ENCODE assay signal across 16 cellular contexts in genomic region chr5:172700686-172701324, GRCh38. TPM values are rescaled to one million over a fixed set of nuclear protein-coding genes. Genes with fewer than 3 reads are reported as not detected.
DNase-seq lines count a peak whose midpoint lies in the region; TF ChIP-seq lines count a peak whose summit lies in the region.
"Had no signal": no experiment of that assay in that cellular context is flagged by ENCODE, and none has a peak within 500 bp of the region (broad histone marks: within the 10 kb centered on the region; RNA-seq: fewer than 3 reads in every experiment).

No MANE protein-coding gene starts in this region.

- H3K27ac Mint-ChIP-seq in dendritic cell treated with granulocyte-macrophage colony-stimulating factor and Interleukin-4, amounts not matched to agents 40 ng/mL and 50 ng/mL, for 4 days = peak overlapping the region; percentile 65
- H3K27ac Mint-ChIP-seq: CD4-positive, CD25-positive, alpha-beta regulatory T cell; T-helper 1 cell treated with Interleukin-12 subunit alpha and Interleukin-12 subunit beta and Interleukin-4 antibody, amounts not matched to agents 30 μg/mL and 1 μg/mL, for 36 hours had no signal

- H3K9me3 ChIP-seq in iPS-20b (ENCODE audit: insufficient read depth, low read depth, low read length) (no peaks in the 10 kb centered on the region), smooth muscle cell (replicated peaks; ENCODE audit: low read depth) (no peaks in the 10 kb centered on the region)
- H3K9me3 ChIP-seq: prostate gland had no signal

- H3K4me2 ChIP-seq in smooth muscle cell = peak overlapping the region; percentile 72

- H3K4me1 ChIP-seq in iPS-20b (ENCODE audit: insufficient read depth, low read length) (peaks cover 17% of the 10 kb centered on the region), smooth muscle cell (ENCODE audit: low read depth) (peaks cover 18% of the 10 kb centered on the region)

- H3K4me3 Mint-ChIP-seq in dendritic cell treated with granulocyte-macrophage colony-stimulating factor and Interleukin-4, amounts not matched to agents 40 ng/mL and 50 ng/mL, for 4 days = no peak overlapping the region
- H3K4me3 Mint-ChIP-seq: CD4-positive, CD25-positive, alpha-beta regulatory T cell; T-helper 1 cell treated with Interleukin-12 subunit alpha and Interleukin-12 subunit beta and Interleukin-4 antibody, amounts not matched to agents 30 μg/mL and 1 μg/mL, for 36 hours had no signal

- DNase-seq in NCI-H1417 (lab: John Stamatoyannopoulos, UW) (peak in 2 of 3 experiments; percentile 37 to 53), NCI-H1417 treated with DMSO at 0.1 percent for 48 hours (lab: John Stamatoyannopoulos, UW) (no peak), smooth muscle cell (lab: John Stamatoyannopoulos, UW; ENCODE audit: unreplicated experiment) (no peak), islet precursor cell (no peak), GF-D8 (lab: John Stamatoyannopoulos, UW) (no peak)
- no peak for DNase-seq in stimulated activated CD4-positive, alpha-beta T cell treated with anti-CD3 and anti-CD28 coated beads, Interleukin-2, amount 100 ng/mL, for 24 hours
- DNase-seq: activated CD4-positive, CD25-positive, alpha-beta regulatory T cell; activated naive CD4-positive, alpha-beta T cell; CD4-positive, CD25-positive, alpha-beta regulatory T cell; NCI-H1930; NCI-H526 treated with DMSO at 0.1 percent for 48 hours had no signal

- H3K27ac ChIP-seq in iPS-20b (ENCODE audit: low read length) = no peak overlapping the region
- H3K27ac ChIP-seq in smooth muscle cell (ENCODE audit: low read depth) = no peak overlapping the region
- H3K27ac ChIP-seq: 22Rv1, prostate gland had no signal

- H3K36me3 Mint-ChIP-seq in dendritic cell treated with granulocyte-macrophage colony-stimulating factor and Interleukin-4, amounts not matched to agents 40 ng/mL and 50 ng/mL, for 4 days (ENCODE audit: low read depth) = no peaks in the 10 kb centered on the region
- H3K36me3 Mint-ChIP-seq: CD4-positive, CD25-positive, alpha-beta regulatory T cell had no signal

- H3K27me3 Mint-ChIP-seq in dendritic cell treated with granulocyte-macrophage colony-stimulating factor and Interleukin-4, amounts not matched to agents 40 ng/mL and 50 ng/mL, for 4 days = peaks cover 36% of the 10 kb centered on the region

- H3K9ac ChIP-seq in iPS-20b (ENCODE audit: low read depth, low read length) (no peak overlapping the region; the same call in 1 of the 2 replicates), smooth muscle cell (ENCODE audit: low read depth) (no peak overlapping the region)

- no peaks in the 10 kb centered on the region for H3K79me2 ChIP-seq in smooth muscle cell (ENCODE audit: low read depth)

- H3K4me1 Mint-ChIP-seq in dendritic cell treated with granulocyte-macrophage colony-stimulating factor and Interleukin-4, amounts not matched to agents 40 ng/mL and 50 ng/mL, for 4 days (ENCODE audit: low read depth) = peaks cover 26% of the 10 kb centered on the region

- H4K20me1 ChIP-seq in smooth muscle cell (ENCODE audit: low read depth) = no peaks in the 10 kb centered on the region

- H3K36me3 ChIP-seq in iPS-20b (ENCODE audit: insufficient read depth, low read depth, low read length) = no peaks in the 10 kb centered on the region
- H3K36me3 ChIP-seq in smooth muscle cell (ENCODE audit: low read depth) = no peaks in the 10 kb centered on the region
- H3K36me3 ChIP-seq: prostate gland had no signal

- intact Hi-C loops in dendritic cell treated with granulocyte-macrophage colony-stimulating factor and Interleukin-4, amounts not matched to agents 40 ng/mL and 50 ng/mL, for 4 days (cut with micrococcal nuclease) = no loop called here

- H3K9me3 Mint-ChIP-seq in dendritic cell treated with granulocyte-macrophage colony-stimulating factor and Interleukin-4, amounts not matched to agents 40 ng/mL and 50 ng/mL, for 4 days = no peaks in the 10 kb centered on the region
- H3K9me3 Mint-ChIP-seq: CD4-positive, CD25-positive, alpha-beta regulatory T cell; T-helper 1 cell treated with Interleukin-12 subunit alpha and Interleukin-12 subunit beta and Interleukin-4 antibody, amounts not matched to agents 30 μg/mL and 1 μg/mL, for 36 hours had no signal

- H3K27me3 ChIP-seq in iPS-20b (ENCODE audit: insufficient read depth, low read length) (peaks cover 36% of the 10 kb centered on the region), smooth muscle cell (ENCODE audit: low read depth) (no peaks in the 10 kb centered on the region)

- 35% methylated on average over 6 of the region's 10 CpGs for WGBS in smooth muscle cell (ENCODE audit: low lambda C conversion rate)

- H2AFZ ChIP-seq in smooth muscle cell (ENCODE audit: low read depth) = peak overlapping the region; percentile 3

- H3F3A ChIP-seq in smooth muscle cell (ENCODE audit: low read depth) = no peaks in the 10 kb centered on the region

- H3K4me3 ChIP-seq in iPS-20b (ENCODE audit: low read length) (peak overlapping the region; percentile 64; the same call in 1 of the 2 replicates), smooth muscle cell (peak overlapping the region; percentile 36)
- H3K4me3 ChIP-seq: prostate gland had no signal

- no peak for TF ChIP-seq CTCF in smooth muscle cell (IDR thresholded peaks at IDR 0.05; ENCODE audit: borderline replicate concordance, insufficient read depth, poor library complexity, severe bottlenecking)

RNA-seq across cellular contexts. Expression of gene NEURL1B, which starts 59.7 kb away (rescaled TPM):
- total RNA-seq in smooth muscle cell = 10.0 and 17.7 TPM in 2 replicates
- 3.1 and 3.7 TPM in 2 replicates for polyA plus RNA-seq in smooth muscle cell
- polyA plus RNA-seq: CD4-positive, CD25-positive, alpha-beta regulatory T cell had no signal

Comparison
In these comparisons a context has a peak if more than half of its experiments do, and no peak if none do; other contexts are left out.
1. DNase-seq: peak in NCI-H1417 (2 of 3); none in NCI-H1417 treated with DMSO at 0.1 percent for 48 hours (single experiment), smooth muscle cell (single experiment), stimulated activated CD4-positive, alpha-beta T cell treated with anti-CD3 and anti-CD28 coated beads, Interleukin-2, amount 100 ng/mL, for 24 hours (0 of 2), islet precursor cell (single experiment) and GF-D8 (single experiment).